ENCODE assay signal across 16 cellular contexts in genomic region chr7:46664458-46664857, GRCh38.
DNase-seq lines count a peak whose midpoint lies in the region; ATAC-seq lines count a peak whose summit lies in the region.
"Had no signal": no experiment of that assay in that cellular context is flagged by ENCODE, and none has a peak within 500 bp of the region (broad histone marks: within the 10 kb centered on the region; RNA-seq: fewer than 3 reads in every experiment).

No MANE protein-coding gene starts in this region.

- no peaks in the 10 kb centered on the region for H3K36me3 Mint-ChIP-seq in activated CD4-positive, alpha-beta T cell treated with anti-CD3 and anti-CD28 coated beads, Interleukin-2, amount 10 ng/mL, durations not matched to agents 7 days and 5 days (ENCODE audit: low read depth)
- no peaks in the 10 kb centered on the region for H3K36me3 Mint-ChIP-seq in activated CD4-positive, alpha-beta T cell treated with anti-CD3 and anti-CD28 coated beads, Interleukin-2, amount 10 ng/mL, durations not matched to agents 24 days and 14 days (ENCODE audit: low read depth)
- no peaks in the 10 kb centered on the region for H3K36me3 Mint-ChIP-seq in activated CD8-positive, alpha-beta T cell treated with anti-CD3 and anti-CD28 coated beads, Interleukin-2, amount 10 ng/mL, durations not matched to agents 7 days and 5 days (ENCODE audit: low read depth)
- H3K36me3 Mint-ChIP-seq: CD4-positive, CD25-positive, alpha-beta regulatory T cell; CD8-positive, alpha-beta T cell had no signal

- POLR2A ChIA-PET in activated CD4-positive, alpha-beta T cell treated with anti-CD3 and anti-CD28 coated beads, Interleukin-2, amount 10 ng/mL, durations not matched to agents 7 days and 5 days (lab: Charles Lee): no interaction called here
- POLR2A ChIA-PET in activated CD8-positive, alpha-beta T cell treated with anti-CD3 and anti-CD28 coated beads, Interleukin-2, amount 10 ng/mL, durations not matched to agents 7 days and 5 days (lab: Charles Lee): no interaction called here

- intact Hi-C loops in activated CD4-positive, alpha-beta T cell treated with anti-CD3 and anti-CD28 coated beads, Interleukin-2, amount 10 ng/mL, durations not matched to agents 24 days and 14 days (cut with micrococcal nuclease): no loop called here
- intact Hi-C loops in posterior cingulate gyrus (cut with DNase I): no loop called here

- H3K9me3 Mint-ChIP-seq in activated CD4-positive, alpha-beta T cell treated with anti-CD3 and anti-CD28 coated beads, Interleukin-2, amount 10 ng/mL, durations not matched to agents 7 days and 5 days: peaks cover 8% of the 10 kb centered on the region
- H3K9me3 Mint-ChIP-seq in activated CD4-positive, alpha-beta T cell treated with anti-CD3 and anti-CD28 coated beads, Interleukin-2, amount 10 ng/mL, durations not matched to agents 24 days and 14 days: peaks cover 2% of the 10 kb centered on the region
- peaks cover 16% of the 10 kb centered on the region for H3K9me3 Mint-ChIP-seq in activated CD8-positive, alpha-beta T cell treated with anti-CD3 and anti-CD28 coated beads, Interleukin-2, amount 10 ng/mL, durations not matched to agents 7 days and 5 days (ENCODE audit: insufficient read depth)

- no peaks in the 10 kb centered on the region for H3K4me1 Mint-ChIP-seq in activated CD4-positive, alpha-beta T cell treated with anti-CD3 and anti-CD28 coated beads, Interleukin-2, amount 10 ng/mL, durations not matched to agents 7 days and 5 days
- H3K4me1 Mint-ChIP-seq in activated CD4-positive, alpha-beta T cell treated with anti-CD3 and anti-CD28 coated beads, Interleukin-2, amount 10 ng/mL, durations not matched to agents 24 days and 14 days: no peaks in the 10 kb centered on the region
- H3K4me1 Mint-ChIP-seq in activated CD8-positive, alpha-beta T cell treated with anti-CD3 and anti-CD28 coated beads, Interleukin-2, amount 10 ng/mL, durations not matched to agents 7 days and 5 days (ENCODE audit: low read depth): no peaks in the 10 kb centered on the region
- H3K4me1 Mint-ChIP-seq: B cell; CD4-positive, CD25-positive, alpha-beta regulatory T cell; GM23338 had no signal

- peak overlapping the region; percentile 22 for H3K27ac Mint-ChIP-seq in activated CD4-positive, alpha-beta T cell treated with anti-CD3 and anti-CD28 coated beads, Interleukin-2, amount 10 ng/mL, durations not matched to agents 7 days and 5 days
- H3K27ac Mint-ChIP-seq in activated CD4-positive, alpha-beta T cell treated with anti-CD3 and anti-CD28 coated beads, Interleukin-2, amount 10 ng/mL, durations not matched to agents 24 days and 14 days: no peak overlapping the region
- no peak overlapping the region for H3K27ac Mint-ChIP-seq in activated CD8-positive, alpha-beta T cell treated with anti-CD3 and anti-CD28 coated beads, Interleukin-2, amount 10 ng/mL, durations not matched to agents 7 days and 5 days
- H3K27ac Mint-ChIP-seq: B cell; CD8-positive, alpha-beta T cell; GM23338; HFFc6 had no signal

- ATAC-seq in HG03521 (IDR thresholded peaks at IDR 0.05; ENCODE audit: unreplicated experiment): no peak
- no peak for ATAC-seq in activated CD8-positive, alpha-beta T cell treated with anti-CD3 and anti-CD28 coated beads, Interleukin-2, amount 10 ng/mL, durations not matched to agents 7 days and 5 days
- ATAC-seq: CD8-positive, alpha-beta T cell; GM12878; GM23338 had no signal

- no peaks in the 10 kb centered on the region for H3K27me3 Mint-ChIP-seq in activated CD4-positive, alpha-beta T cell treated with anti-CD3 and anti-CD28 coated beads, Interleukin-2, amount 10 ng/mL, durations not matched to agents 7 days and 5 days
- no peaks in the 10 kb centered on the region for H3K27me3 Mint-ChIP-seq in activated CD4-positive, alpha-beta T cell treated with anti-CD3 and anti-CD28 coated beads, Interleukin-2, amount 10 ng/mL, durations not matched to agents 24 days and 14 days
- no peaks in the 10 kb centered on the region for H3K27me3 Mint-ChIP-seq in activated CD8-positive, alpha-beta T cell treated with anti-CD3 and anti-CD28 coated beads, Interleukin-2, amount 10 ng/mL, durations not matched to agents 7 days and 5 days (ENCODE audit: low read depth)
- H3K27me3 Mint-ChIP-seq: B cell; CD4-positive, CD25-positive, alpha-beta regulatory T cell had no signal

- no peak overlapping the region for H3K4me3 Mint-ChIP-seq in activated CD4-positive, alpha-beta T cell treated with anti-CD3 and anti-CD28 coated beads, Interleukin-2, amount 10 ng/mL, durations not matched to agents 7 days and 5 days
- H3K4me3 Mint-ChIP-seq in activated CD4-positive, alpha-beta T cell treated with anti-CD3 and anti-CD28 coated beads, Interleukin-2, amount 10 ng/mL, durations not matched to agents 24 days and 14 days: no peak overlapping the region
- H3K4me3 Mint-ChIP-seq in activated CD8-positive, alpha-beta T cell treated with anti-CD3 and anti-CD28 coated beads, Interleukin-2, amount 10 ng/mL, durations not matched to agents 7 days and 5 days: no peak overlapping the region
- H3K4me3 Mint-ChIP-seq: B cell; CD4-positive, CD25-positive, alpha-beta regulatory T cell; CD8-positive, alpha-beta T cell; GM23338; HFFc6 had no signal

- DNase-seq in activated CD4-positive, alpha-beta T cell treated with anti-CD3 and anti-CD28 coated beads, Interleukin-2, amount 10 ng/mL, durations not matched to agents 7 days and 5 days: no peak
- no peak for DNase-seq in activated CD4-positive, alpha-beta T cell treated with anti-CD3 and anti-CD28 coated beads, Interleukin-2, amount 10 ng/mL, durations not matched to agents 24 days and 14 days
- DNase-seq in middle frontal gyrus (ENCODE audit: extremely low spot score, low spot score) (peak; percentile 22), posterior cingulate gyrus (peak in 7 of 10 donors; percentile 26 to 86 (median 68)), HUDEP-2 (lab: John Stamatoyannopoulos, UW; ENCODE audit: unreplicated experiment in 76 of 76) (no peak)
- no peak for DNase-seq in activated CD8-positive, alpha-beta T cell treated with anti-CD3 and anti-CD28 coated beads, Interleukin-2, amount 10 ng/mL, durations not matched to agents 7 days and 5 days
- DNase-seq: Caco-2; CD4-positive, CD25-positive, alpha-beta regulatory T cell; CD8-positive, alpha-beta T cell; DMS153; DND-41; HFFc6 had no signal

- CTCF ChIA-PET in activated CD4-positive, alpha-beta T cell treated with anti-CD3 and anti-CD28 coated beads, Interleukin-2, amount 10 ng/mL, durations not matched to agents 7 days and 5 days (lab: Charles Lee): no interaction called here
- CTCF ChIA-PET in activated CD8-positive, alpha-beta T cell treated with anti-CD3 and anti-CD28 coated beads, Interleukin-2, amount 10 ng/mL, durations not matched to agents 7 days and 5 days (lab: Charles Lee): no interaction called here

Comparison
In these comparisons a context has a peak if more than half of its experiments do, and no peak if none do; other contexts are left out.
1. DNase-seq: peak in middle frontal gyrus (single experiment) and posterior cingulate gyrus (7 of 10); none in activated CD4-positive, alpha-beta T cell treated with anti-CD3 and anti-CD28 coated beads, Interleukin-2, amount 10 ng/mL, durations not matched to agents 7 days and 5 days (single experiment), activated CD4-positive, alpha-beta T cell treated with anti-CD3 and anti-CD28 coated beads, Interleukin-2, amount 10 ng/mL, durations not matched to agents 24 days and 14 days (single experiment), HUDEP-2 (0 of 76) and activated CD8-positive, alpha-beta T cell treated with anti-CD3 and anti-CD28 coated beads, Interleukin-2, amount 10 ng/mL, durations not matched to agents 7 days and 5 days (single experiment).